In genomic region chr5:124631874-124632550, GRCh38 we compare ENCODE assay signal across 1 cellular context.
TF ChIP-seq lines count a peak whose summit lies in the region.

No MANE protein-coding gene starts in this region.

TF ChIP-seq in GM23338, 12 proteins besides CTCF, POLR2A, EP300 and RAD21 (continued from another document):
- TF ChIP-seq REST (IDR thresholded peaks at IDR 0.05; ENCODE audit: unreplicated experiment) (no peak), ETS1 (IDR thresholded peaks at IDR 0.05) (no peak), ZNF331 (CRISPR knock-in tag; IDR thresholded peaks at IDR 0.05; ENCODE audit: low read depth) (no peak)
